Comparison of ENCODE assay signal across 12 cellular contexts in the genomic region with DNA sequence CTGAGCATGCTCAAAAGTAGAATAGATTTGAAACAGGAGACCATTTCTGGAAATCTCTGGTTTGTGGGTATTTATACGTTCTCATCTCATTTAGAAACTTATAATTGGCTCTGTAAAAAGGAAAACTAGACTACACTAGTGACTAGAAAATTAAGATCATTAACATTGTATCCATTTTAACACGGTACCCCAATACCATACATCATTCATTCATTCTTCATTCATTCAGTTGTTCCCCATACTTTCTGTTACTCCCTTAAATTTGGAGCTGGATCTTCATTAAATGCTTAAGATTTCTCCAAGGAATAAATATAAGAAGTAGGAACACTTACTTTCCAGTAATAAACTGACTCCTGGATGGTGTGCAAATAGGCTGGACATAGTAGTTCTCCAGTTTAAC. TPM values are rescaled to one million over a fixed set of nuclear protein-coding genes. Genes with fewer than 3 reads are reported as not detected.
DNase-seq lines count a peak whose midpoint lies in the region; ATAC-seq and TF ChIP-seq lines count a peak whose summit lies in the region.
"Had no signal": no experiment of that assay in that cellular context is flagged by ENCODE, and none has a peak within 500 bp of the region (broad histone marks: within the 10 kb centered on the region; RNA-seq: fewer than 3 reads in every experiment).

No MANE protein-coding gene starts in this region.

- H3K4ac ChIP-seq in trophoblast cell (ENCODE audit: low read depth, low read length) = no peak overlapping the region

- H3K9me3 Mint-ChIP-seq in CD8-positive, alpha-beta memory T cell = peaks cover 1 to 8% (median 7%) of the 10 kb centered on the region in 5 donors
- peaks cover 11 to 12% of the 10 kb centered on the region in 2 donors for H3K9me3 Mint-ChIP-seq in activated naive CD4-positive, alpha-beta T cell treated with anti-CD3 and anti-CD28 coated beads, Interleukin-2, amount 50 U/mL, for 72 hours

- no peak overlapping the region for H3K18ac ChIP-seq in trophoblast cell (ENCODE audit: low read length)

- H4K91ac ChIP-seq in trophoblast cell (ENCODE audit: low read depth, low read length) = no peak overlapping the region

- H3K4me3 ChIP-seq in CD8-positive, alpha-beta memory T cell (ENCODE audit: low read length) = no peak overlapping the region
- H3K4me3 ChIP-seq in adipocyte (ENCODE audit: low read length) (peak overlapping the region; percentile 94), fibroblast of villous mesenchyme (ENCODE audit: low read depth, low read length) (peak overlapping the region; percentile 87), trophoblast cell (ENCODE audit: low read depth, low read length) (no peak overlapping the region)

- H3K4me1 Mint-ChIP-seq in CD8-positive, alpha-beta memory T cell = peaks cover 22 to 24% (median 22%) of the 10 kb centered on the region in 3 donors

- no peak for TF ChIP-seq CTCF in fibroblast of villous mesenchyme (IDR thresholded peaks at IDR 0.05; ENCODE audit: insufficient read depth, low read depth, low read length)

- H4K8ac ChIP-seq in trophoblast cell (ENCODE audit: low read depth, low read length) = no peak overlapping the region

- H3K4me3 Mint-ChIP-seq in CD8-positive, alpha-beta memory T cell = peak overlapping the region in 4 of 7 donors; percentile 8 to 84 (median 52)

- peak overlapping the region; percentile 87 for H3K9ac ChIP-seq in adipocyte (ENCODE audit: low read length)
- H3K9ac ChIP-seq in trophoblast cell (ENCODE audit: low read length) = no peak overlapping the region

- no peak overlapping the region for H2AK5ac ChIP-seq in trophoblast cell (ENCODE audit: low read length)

- H3K27ac Mint-ChIP-seq in CD8-positive, alpha-beta memory T cell = peak overlapping the region in 1 of 8 donors; percentile 29
- no peak overlapping the region for H3K27ac Mint-ChIP-seq in activated naive CD4-positive, alpha-beta T cell treated with anti-CD3 and anti-CD28 coated beads, Interleukin-2, amount 50 U/mL, for 72 hours
- H3K27ac Mint-ChIP-seq: activated naive CD4-positive, alpha-beta T cell treated with anti-CD3 and anti-CD28 coated beads for 36 hours had no signal

- CTCF ChIA-PET in CD8-positive, alpha-beta memory T cell (lab: Charles Lee) = no interaction called here

- no peak for DNase-seq in CD8-positive, alpha-beta memory T cell
- no peak for DNase-seq in adipocyte (ENCODE audit: low read depth)
- no peak for DNase-seq in fibroblast of villous mesenchyme (ENCODE audit: low read depth)
- DNase-seq in trophoblast cell = no peak
- DNase-seq in activated naive CD4-positive, alpha-beta T cell treated with anti-CD3 and anti-CD28 coated beads, Interleukin-2, amount 50 U/mL, for 72 hours (ENCODE audit: low spot score in 2 of 2) = no peak
- DNase-seq in substantia nigra (lab: John Stamatoyannopoulos, UW) = no peak
- no peak for DNase-seq in NCI-H1417 treated with DMSO at 0.1 percent for 48 hours (lab: John Stamatoyannopoulos, UW)
- DNase-seq: activated naive CD4-positive, alpha-beta T cell treated with anti-CD3 and anti-CD28 coated beads for 36 hours; COR-L47; Peyer's patch had no signal

- no peaks in the 10 kb centered on the region for H3K79me2 ChIP-seq in trophoblast cell (ENCODE audit: control insufficient read depth, insufficient read depth, low read length, poor library complexity)

- H3K14ac ChIP-seq in trophoblast cell (ENCODE audit: low read length) = no peak overlapping the region

- POLR2A ChIA-PET in CD8-positive, alpha-beta memory T cell (lab: Charles Lee) = no interaction called here

- H3K36me3 ChIP-seq in CD8-positive, alpha-beta memory T cell (ENCODE audit: insufficient read depth, low read length) = no peaks in the 10 kb centered on the region
- H3K36me3 ChIP-seq in adipocyte (ENCODE audit: control insufficient read depth, insufficient read depth, low read length, severe bottlenecking) = no peaks in the 10 kb centered on the region
- H3K36me3 ChIP-seq in trophoblast cell (ENCODE audit: control insufficient read depth in 1 of 2, insufficient read depth in 2 of 2, low read length in 2 of 2) = no peaks in the 10 kb centered on the region
- H3K36me3 ChIP-seq: neutrophil, Peyer's patch had no signal

- H4K12ac ChIP-seq in trophoblast cell (ENCODE audit: low read depth, low read length) = no peak overlapping the region

- H3K27me3 Mint-ChIP-seq in CD8-positive, alpha-beta memory T cell = peaks cover 25 to 52% of the 10 kb centered on the region in 2 donors

- no peak overlapping the region for H2BK5ac ChIP-seq in trophoblast cell (ENCODE audit: low read depth, low read length, poor library complexity)

- no CpG with 5 or more reads among the region's 2 CpGs for WGBS in trophoblast cell (ENCODE audit: extremely low coverage, insufficient coverage, insufficient read length)

- H3K27ac ChIP-seq in CD8-positive, alpha-beta memory T cell (ENCODE audit: low read depth, low read length) = no peak overlapping the region
- no peak overlapping the region for H3K27ac ChIP-seq in trophoblast cell (ENCODE audit: low read depth, low read length)
- no peak overlapping the region for H3K27ac ChIP-seq in substantia nigra (ENCODE audit: low read depth, low read length, poor library complexity, severe bottlenecking)
- H3K27ac ChIP-seq: neutrophil had no signal

- no peak for ATAC-seq in activated naive CD4-positive, alpha-beta T cell treated with anti-CD3 and anti-CD28 coated beads, Interleukin-2, amount 50 U/mL, for 72 hours
- no peak for ATAC-seq in GM21529 (IDR thresholded peaks at IDR 0.05; ENCODE audit: unreplicated experiment)

- no peaks in the 10 kb centered on the region for H3K9me3 ChIP-seq in CD8-positive, alpha-beta memory T cell (ENCODE audit: low read length)
- H3K9me3 ChIP-seq in adipocyte (ENCODE audit: control insufficient read depth, low read length) (peaks cover 8% of the 10 kb centered on the region), trophoblast cell (ENCODE audit: insufficient read depth, low read depth, low read length) (no peaks in the 10 kb centered on the region)
- H3K9me3 ChIP-seq: neutrophil, Peyer's patch had no signal

- H3K36me3 Mint-ChIP-seq in CD8-positive, alpha-beta memory T cell = peaks cover 0 to 13% (median 2%) of the 10 kb centered on the region in 3 donors
- peaks cover 0 to 30% of the 10 kb centered on the region in 2 donors for H3K36me3 Mint-ChIP-seq in activated naive CD4-positive, alpha-beta T cell treated with anti-CD3 and anti-CD28 coated beads, Interleukin-2, amount 50 U/mL, for 72 hours

- H2BK12ac ChIP-seq in trophoblast cell (ENCODE audit: low read length) = no peak overlapping the region

- no peaks in the 10 kb centered on the region for H3K4me1 ChIP-seq in CD8-positive, alpha-beta memory T cell (ENCODE audit: insufficient read depth, low read length)
- peaks cover 39% of the 10 kb centered on the region for H3K4me1 ChIP-seq in adipocyte (ENCODE audit: control insufficient read depth, insufficient read depth, low read length)
- peaks cover 2 to 4% of the 10 kb centered on the region in 2 experiments for H3K4me1 ChIP-seq in trophoblast cell (ENCODE audit: control insufficient read depth in 1 of 2, insufficient read depth in 2 of 2, low read length in 2 of 2)

- H2BK120ac ChIP-seq in trophoblast cell (ENCODE audit: insufficient read depth, low read length, poor library complexity) = no peak overlapping the region

- H2AFZ ChIP-seq in trophoblast cell (ENCODE audit: insufficient read depth, low read length, poor library complexity) = no peak overlapping the region

- no peak overlapping the region for H3K23ac ChIP-seq in trophoblast cell (ENCODE audit: low read length)

- H3K79me1 ChIP-seq in trophoblast cell (ENCODE audit: low read length) = peaks cover 2% of the 10 kb centered on the region

- H3K27me3 ChIP-seq in CD8-positive, alpha-beta memory T cell (ENCODE audit: insufficient read depth, low read length, poor library complexity, severe bottlenecking) = peaks cover 11% of the 10 kb centered on the region
- H3K27me3 ChIP-seq in adipocyte (replicated peaks; ENCODE audit: control insufficient read depth, insufficient read depth, low read length) (no peaks in the 10 kb centered on the region), trophoblast cell (ENCODE audit: insufficient read depth, low read length) (no peaks in the 10 kb centered on the region)
- H3K27me3 ChIP-seq: Peyer's patch had no signal

- peak overlapping the region; percentile 97 for H3K4me2 ChIP-seq in trophoblast cell (ENCODE audit: low read length)

RNA-seq across cellular contexts. Expression of a gene that starts 1.3 kb away (rescaled TPM):
- total RNA-seq in CD8-positive, alpha-beta memory T cell = not detected
- 0.37 TPM for polyA plus RNA-seq in CD8-positive, alpha-beta memory T cell
- total RNA-seq in fibroblast of villous mesenchyme = 49.3 and 69.5 TPM in 2 replicates
- 1.1 and 1.3 TPM in 2 replicates for polyA plus RNA-seq in trophoblast cell (2013)
- total RNA-seq in activated naive CD4-positive, alpha-beta T cell treated with anti-CD3 and anti-CD28 coated beads, Interleukin-2, amount 50 U/mL, for 72 hours = under 1 TPM in 1 of 2 donors, not detected in 1; 0.14 TPM

Comparison
In these comparisons a context has a peak if more than half of its experiments do, and no peak if none do; other contexts are left out.
1. H3K4me3 ChIP-seq: peak in adipocyte (single experiment) and fibroblast of villous mesenchyme (single experiment); none in CD8-positive, alpha-beta memory T cell (single experiment) and trophoblast cell (single experiment).
2. RNA of a gene that starts 1.3 kb away (total RNA-seq): 49.3 to 69.5 TPM in fibroblast of villous mesenchyme; 0.14 TPM in activated naive CD4-positive, alpha-beta T cell treated with anti-CD3 and anti-CD28 coated beads, Interleukin-2, amount 50 U/mL, for 72 hours and not detected in CD8-positive, alpha-beta memory T cell; every median in the first group is over 10 times any median in the second.